In genomic region chr5:135214897-135215616, GRCh38 we compare ENCODE assay signal across 14 cellular contexts.
DNase-seq lines count a peak whose midpoint lies in the region; ATAC-seq and TF ChIP-seq lines count a peak whose summit lies in the region.
"Had no signal": no experiment of that assay in that cellular context is flagged by ENCODE, and none has a peak within 500 bp of the region (broad histone marks: within the 10 kb centered on the region; RNA-seq: fewer than 3 reads in every experiment).

No MANE protein-coding gene starts in this region.

- H3K4me1 ChIP-seq in Peyer's patch: no peaks in the 10 kb centered on the region
- H3K4me1 ChIP-seq: parathyroid adenoma, thyroid gland had no signal

- H3K9me3 Mint-ChIP-seq in endothelial cell (ENCODE audit: unreplicated experiment): no peaks in the 10 kb centered on the region
- H3K9me3 Mint-ChIP-seq: activated T-cell treated with anti-CD3 and anti-CD28 coated beads, Interleukin-2, amount 50 U/mL, for 24 hours; HFFc6 had no signal

- intact Hi-C loops in posterior vena cava (cut with DNase I): no loop called here

- H3K4me3 ChIP-seq in Peyer's patch (no peak overlapping the region), fibroblast of mammary gland (ENCODE audit: control insufficient read depth, low read depth, low read length) (no peak overlapping the region)
- H3K4me3 ChIP-seq: thyroid gland had no signal

- no peaks in the 10 kb centered on the region for H3K36me3 ChIP-seq in Peyer's patch
- H3K36me3 ChIP-seq: brain microvascular endothelial cell, thyroid gland had no signal

- DNase-seq in GDM1 (lab: John Stamatoyannopoulos, UW) (peak; percentile 27), Peyer's patch (peak in 2 of 3 donors; percentile 9 to 37), fibroblast of mammary gland (ENCODE audit: low read depth) (peak; percentile 63), posterior vena cava (ENCODE audit: low spot score) (peak; percentile 73), endothelial cell (ENCODE audit: low spot score) (no peak)
- DNase-seq in activated naive CD4-positive, alpha-beta T cell (lab: John Stamatoyannopoulos, UW): no peak
- DNase-seq: activated T-cell treated with anti-CD3 and anti-CD28 coated beads, Interleukin-2, amount 50 U/mL, for 24 hours; brain microvascular endothelial cell; HFFc6; NCI-H774; thyroid gland had no signal

- H3K27ac Mint-ChIP-seq in endothelial cell (ENCODE audit: unreplicated experiment): no peak overlapping the region
- H3K27ac Mint-ChIP-seq: activated T-cell treated with anti-CD3 and anti-CD28 coated beads, Interleukin-2, amount 50 U/mL, for 24 hours; HFFc6 had no signal

- TF ChIP-seq POLR2A in Peyer's patch (IDR thresholded peaks at IDR 0.05): no peak

- H3K27me3 Mint-ChIP-seq in endothelial cell (ENCODE audit: unreplicated experiment): peaks cover 1% of the 10 kb centered on the region

- TF ChIP-seq CTCF in Peyer's patch (IDR thresholded peaks at IDR 0.05) (no peak), fibroblast of mammary gland (conservative IDR thresholded peaks at IDR 0.05; ENCODE audit: control insufficient read depth, insufficient read depth, low read depth, low read length) (no peak), endothelial cell (IDR thresholded peaks at IDR 0.05; ENCODE audit: unreplicated experiment) (no peak)

- H3K4me1 Mint-ChIP-seq in endothelial cell (ENCODE audit: unreplicated experiment): peaks cover 16% of the 10 kb centered on the region

- no peak overlapping the region for H3K27ac ChIP-seq in Peyer's patch
- H3K27ac ChIP-seq: brain microvascular endothelial cell, parathyroid adenoma, thyroid gland had no signal

- no peaks in the 10 kb centered on the region for H3K27me3 ChIP-seq in Peyer's patch
- H3K27me3 ChIP-seq: brain microvascular endothelial cell, thyroid gland had no signal

- ATAC-seq in GM19328 (IDR thresholded peaks at IDR 0.05; ENCODE audit: unreplicated experiment) (no peak), HG03045 (IDR thresholded peaks at IDR 0.05; ENCODE audit: unreplicated experiment) (no peak)

- no peak overlapping the region for H3K4me3 Mint-ChIP-seq in endothelial cell (ENCODE audit: unreplicated experiment)
- H3K4me3 Mint-ChIP-seq: activated T-cell treated with anti-CD3 and anti-CD28 coated beads, Interleukin-2, amount 50 U/mL, for 24 hours; HFFc6 had no signal

- no peaks in the 10 kb centered on the region for H3K9me3 ChIP-seq in Peyer's patch
- H3K9me3 ChIP-seq: thyroid gland had no signal

- no peaks in the 10 kb centered on the region for H3K36me3 Mint-ChIP-seq in endothelial cell (ENCODE audit: low read depth, unreplicated experiment)

Comparison
In these comparisons a context has a peak if more than half of its experiments do, and no peak if none do; other contexts are left out.
1. DNase-seq: peak in GDM1 (single experiment), Peyer's patch (2 of 3), fibroblast of mammary gland (single experiment) and posterior vena cava (single experiment); none in activated naive CD4-positive, alpha-beta T cell (0 of 4) and endothelial cell (single experiment).